8 cellular contexts compared by ENCODE assay signal in genomic region chr19:17303167-17303939, GRCh38. TPM values are rescaled to one million over a fixed set of nuclear protein-coding genes. Genes with fewer than 3 reads are reported as not detected.
DNase-seq lines count a peak whose midpoint lies in the region; ATAC-seq and TF ChIP-seq lines count a peak whose summit lies in the region.

Gene ABHD8 (minus strand): TSS chr19:17303425. CDS start chr19:17301616, 1,809 bp downstream.

- peak within 1 kb of the TSS; percentile 50; the same call in 1 of the 2 replicates for H3K27ac ChIP-seq in HCT116 (ENCODE audit: low read depth, low read length)
- H3K27ac ChIP-seq in temporal lobe (ENCODE audit: low read depth, low read length), result peak within 1 kb of the TSS; percentile 4

- H3K27me3 ChIP-seq in HCT116 (ENCODE audit: insufficient read depth, low read length), result no peaks in the 10 kb centered on the region

- peak within 1 kb of the TSS; percentile 48 to 54 for H3K4me3 ChIP-seq in HCT116 (replicated peaks in 1 of 2; ENCODE audit: low read depth in 1 of 2, low read length in 2 of 2)

- H3K9me3 Mint-ChIP-seq in activated naive CD4-positive, alpha-beta T cell treated with anti-CD3 and anti-CD28 coated beads, Interleukin-2, amount 50 U/mL, for 72 hours, result no peaks in the 10 kb centered on the region

- peaks cover 15% of the 10 kb centered on the region for H3K79me2 ChIP-seq in HCT116 (ENCODE audit: insufficient read depth, low read length)

- POLR2A ChIA-PET in HCT116 (lab: Charles Lee), result interaction anchor here (0.9 to 3.1 kb wide), 2 partner anchors 10 to 25 kb away, joined by 3 to 22 read pairs; no protein-coding TSS in a partner anchor

- peaks cover 0 to 2% of the 10 kb centered on the region in 2 experiments; a peak in 1 of 4 replicates for H3K36me3 ChIP-seq in HCT116 (ENCODE audit: control insufficient read depth in 1 of 2, insufficient read depth in 2 of 2, low read length in 2 of 2)

- TF ChIP-seq RAD21 in HCT116 (IDR thresholded peaks at IDR 0.05; ENCODE audit: low read depth), result no peak

- CTCF ChIA-PET in HCT116 (lab: Charles Lee), result no interaction called here

- H2AFZ ChIP-seq in HCT116 (ENCODE audit: low read depth, low read length, poor library complexity, severe bottlenecking), result no peak within 1 kb of the TSS

- DNase-seq in GM03348 (ENCODE audit: low spot score) (peak; percentile 98), HCT116 (ENCODE audit: low read depth, low spot score) (peak; percentile 92), NAMALWA (ENCODE audit: low spot score) (peak; percentile 93), glomerular visceral epithelial cell (ENCODE audit: extremely low spot score) (peak; percentile 97), omental fat pad (ENCODE audit: low spot score) (peak; percentile 87)
- DNase-seq in activated naive CD4-positive, alpha-beta T cell treated with anti-CD3 and anti-CD28 coated beads, Interleukin-2, amount 50 U/mL, for 72 hours (ENCODE audit: low spot score in 2 of 2), result peak; percentile 96 to 98

- peaks cover 36 to 56% of the 10 kb centered on the region in 2 experiments for H3K4me1 ChIP-seq in HCT116 (ENCODE audit: control insufficient read depth in 1 of 2, insufficient read depth in 2 of 2, low read length in 2 of 2)

- H4K20me1 ChIP-seq in HCT116 (ENCODE audit: insufficient read depth), result no peaks in the 10 kb centered on the region

- no peaks in the 10 kb centered on the region for H3K9me2 ChIP-seq in HCT116 (ENCODE audit: insufficient read depth)

- intact Hi-C loops in HCT116 (cut with micrococcal nuclease), result no loop called here

- peak in 2 of 3 experiments; percentile 50 to 54; a peak in 3 of 6 replicates for TF ChIP-seq CTCF in HCT116 (IDR thresholded peaks at IDR 0.05 in 2 of 3, conservative IDR thresholded peaks at IDR 0.05 in 1 of 3; ENCODE audit: borderline replicate concordance in 1 of 3, insufficient read depth in 1 of 3, low read depth in 2 of 3, low read length in 2 of 3)
- no peak for TF ChIP-seq CTCF in omental fat pad (IDR thresholded peaks at IDR 0.05)

- H3K9ac ChIP-seq in HCT116 (ENCODE audit: low read length), result peak within 1 kb of the TSS; percentile 55

- H3K9me3 ChIP-seq in HCT116 (ENCODE audit: control insufficient read depth in 1 of 2, insufficient read depth in 1 of 2, low read depth in 1 of 2, low read length in 2 of 2), result no peaks in the 10 kb centered on the region

- H3K4me2 ChIP-seq in HCT116 (ENCODE audit: low read length), result peak within 1 kb of the TSS; percentile 71

- peak within 1 kb of the TSS; percentile 16 to 57 for H3K27ac Mint-ChIP-seq in activated naive CD4-positive, alpha-beta T cell treated with anti-CD3 and anti-CD28 coated beads, Interleukin-2, amount 50 U/mL, for 72 hours

- RAD21 ChIA-PET in HCT116 (lab: Charles Lee; ENCODE audit: low non-redundant PET in 1 of 2, low total read pairs in 2 of 2, uncharacterized antibody in 2 of 2, unreplicated experiment in 2 of 2), result no interaction called here

- ATAC-seq in HCT116 (peak; percentile 79), SK-N-SH treated with all-trans-retinoic acid at 6 μM for 48 hours (peak; percentile 86), omental fat pad (ENCODE audit: low FRiP score) (peak; percentile 80)
- peak; percentile 72 to 79 for ATAC-seq in activated naive CD4-positive, alpha-beta T cell treated with anti-CD3 and anti-CD28 coated beads, Interleukin-2, amount 50 U/mL, for 72 hours

- peaks cover 0 to 4% of the 10 kb centered on the region in 2 donors for H3K36me3 Mint-ChIP-seq in activated naive CD4-positive, alpha-beta T cell treated with anti-CD3 and anti-CD28 coated beads, Interleukin-2, amount 50 U/mL, for 72 hours

- BruUV-seq in HCT116 (replicated peaks; lab: Mats Ljungman, UMichigan), result no TSS peak

- TF ChIP-seq POLR2A in HCT116 (IDR thresholded peaks at IDR 0.05; ENCODE audit: borderline replicate concordance, extremely low read depth, insufficient read depth, insufficient read length), result peak; percentile 46

TF ChIP-seq in HCT116, 20 proteins besides CTCF, POLR2A, EP300 and RAD21 (continues in another document):
- TF ChIP-seq EGR1 (IDR thresholded peaks at IDR 0.05; ENCODE audit: low read depth), result peak; percentile 46; the same call in 1 of the 2 replicates
- no peak for TF ChIP-seq CEBPB (IDR thresholded peaks at IDR 0.05; ENCODE audit: low read depth)
- peak; percentile 61 for TF ChIP-seq POLR2AphosphoS5 (IDR thresholded peaks at IDR 0.05; ENCODE audit: low read depth, low read length)
- peak; percentile 96 for TF ChIP-seq SP1 (IDR thresholded peaks at IDR 0.05; ENCODE audit: low read depth)
- 0 out of 2 replicates have a peak, but pooled peaks have one; percentile 43 for TF ChIP-seq SRF (IDR thresholded peaks at IDR 0.05; ENCODE audit: low read depth)
- TF ChIP-seq ZNF274 (IDR thresholded peaks at IDR 0.05; ENCODE audit: low read depth, low read length), result no peak
- TF ChIP-seq SIN3A (IDR thresholded peaks at IDR 0.05; ENCODE audit: low read depth), result no peak
- no peak for TF ChIP-seq JUND (IDR thresholded peaks at IDR 0.05)
- TF ChIP-seq ZBTB33 (IDR thresholded peaks at IDR 0.05; ENCODE audit: extremely low read depth, insufficient replicate concordance, low read length), result no peak
- TF ChIP-seq MAX (IDR thresholded peaks at IDR 0.05), result no peak; the same call in 1 of the 2 replicates

TF ChIP-seq in SK-N-SH treated with all-trans-retinoic acid at 6 μM for 48 hours, 23 proteins besides CTCF, POLR2A, EP300 and RAD21:
- no peak for TF ChIP-seq OSR1 (CRISPR knock-in tag; IDR thresholded peaks at IDR 0.05)
- no peak for TF ChIP-seq ESRRG (CRISPR knock-in tag; IDR thresholded peaks at IDR 0.05)
- no peak for TF ChIP-seq ZFP30 (CRISPR knock-in tag; IDR thresholded peaks at IDR 0.05)
- peak; percentile 99 for TF ChIP-seq ZFP3 (CRISPR knock-in tag; IDR thresholded peaks at IDR 0.05)
- TF ChIP-seq POU6F1 (CRISPR knock-in tag; IDR thresholded peaks at IDR 0.05; ENCODE audit: borderline replicate concordance, low read depth), result no peak
- 0 out of 2 replicates have a peak, but pooled peaks have one; percentile 26 for TF ChIP-seq ZNF70 (CRISPR knock-in tag; IDR thresholded peaks at IDR 0.05)
- TF ChIP-seq ISL1 (CRISPR knock-in tag; IDR thresholded peaks at IDR 0.05), result no peak

RNA-seq across cellular contexts. Expression of gene ABHD8, which starts in this region (rescaled TPM):
- 5.2 TPM for total RNA-seq in HCT116 (2021; ENCODE audit: unreplicated experiment)
- 4.5 and 6.2 TPM in 2 replicates for polyA plus RNA-seq in HCT116 (2012)
- 10 to 100 TPM; 10.4 to 10.5 TPM for total RNA-seq in activated naive CD4-positive, alpha-beta T cell treated with anti-CD3 and anti-CD28 coated beads, Interleukin-2, amount 50 U/mL, for 72 hours
- 10 to 100 TPM in 2 of 4 donors, 1 to 10 TPM in 2; 6.1 to 13.2 (median 11.1) TPM for total RNA-seq in omental fat pad
- 18.7 TPM for total RNA-seq in temporal lobe

Comparison
In these comparisons a context has a peak if more than half of its experiments do, and no peak if none do; other contexts are left out.
1. Peak in every context shown above with its lines: DNase-seq, ATAC-seq, H3K4me3 ChIP-seq and H3K27ac ChIP-seq.
2. CTCF ChIP-seq: peak in HCT116 (2 of 3); none in omental fat pad (0 of 3).